ENCODE assay signal across 8 cellular contexts in genomic region chr1:11262171-11263049, GRCh38. TPM values are rescaled to one million over a fixed set of nuclear protein-coding genes. Genes with fewer than 3 reads are reported as not detected.
DNase-seq lines count a peak whose midpoint lies in the region; ATAC-seq and TF ChIP-seq lines count a peak whose summit lies in the region.

TSS of gene MTOR (minus strand) at chr1:11262551. CDS start at chr1:11259409, 3,142 bp downstream.

- intact Hi-C loops in CD14-positive monocyte (cut with micrococcal nuclease): loop anchor here (1.0 to 10.0 kb wide), 3 partner anchors 10 to 248 kb away; partner anchors contain the start of genes EXOSC10 (in 1 of the 2) and TARDBP (in 1 of the 2)

- peak within 1 kb of the TSS; percentile 78 to 93 (median 87) for H3K27ac Mint-ChIP-seq in CD14-positive monocyte

- peaks cover 20 to 24% of the 10 kb centered on the region in 2 donors for H3K36me3 Mint-ChIP-seq in CD14-positive monocyte

- peak within 1 kb of the TSS; percentile 83 to 97 for H3K4me3 Mint-ChIP-seq in CD14-positive monocyte

- H3K27me3 Mint-ChIP-seq in CD14-positive monocyte (ENCODE audit: low read depth in 3 of 3): peaks cover 1 to 7% (median 2%) of the 10 kb centered on the region in 3 donors

- H3K4me1 Mint-ChIP-seq in CD14-positive monocyte: peaks cover 11% of the 10 kb centered on the region

- no peaks in the 10 kb centered on the region for H3K9me3 Mint-ChIP-seq in CD14-positive monocyte

- DNase-seq in CD14-positive monocyte (ENCODE audit: low spot score) (peak; percentile 99), NCI-H748 (lab: John Stamatoyannopoulos, UW; ENCODE audit: unreplicated experiment) (peak; percentile 99), dedifferentiated amniotic fluid mesenchymal stem cell (ENCODE audit: extremely low spot score) (peak; percentile 100), left kidney (ENCODE audit: low read depth, low spot score) (peak; percentile 100)
- DNase-seq in activated CD4-positive, alpha-beta T cell treated with anti-CD3 and anti-CD28 coated beads, Interleukin-2, amount 50 U/mL, for 1 hour: peak; percentile 93
- DNase-seq in stimulated activated CD4-positive, alpha-beta T cell treated with anti-CD3 and anti-CD28 coated beads, Interleukin-2, amount 100 ng/mL, for 24 hours: peak; percentile 94 to 96

- peak; percentile 97 for ATAC-seq in GM19351 (IDR thresholded peaks at IDR 0.05; ENCODE audit: unreplicated experiment)
- ATAC-seq in HG03521 (IDR thresholded peaks at IDR 0.05; ENCODE audit: unreplicated experiment): peak; percentile 98

- TF ChIP-seq CTCF in CD14-positive monocyte (IDR thresholded peaks at IDR 0.05): no peak

RNA-seq across cellular contexts. Expression of gene MTOR, which starts in this region (rescaled TPM):
- 1 to 10 TPM; 2.0 to 3.3 TPM for polyA plus RNA-seq in CD14-positive monocyte

Comparison
In these comparisons a context has a peak if more than half of its experiments do, and no peak if none do; other contexts are left out.
1. Peak in every context shown above with its lines: DNase-seq and ATAC-seq.